Comparison of ENCODE assay signal across 11 cellular contexts in the genomic region with DNA sequence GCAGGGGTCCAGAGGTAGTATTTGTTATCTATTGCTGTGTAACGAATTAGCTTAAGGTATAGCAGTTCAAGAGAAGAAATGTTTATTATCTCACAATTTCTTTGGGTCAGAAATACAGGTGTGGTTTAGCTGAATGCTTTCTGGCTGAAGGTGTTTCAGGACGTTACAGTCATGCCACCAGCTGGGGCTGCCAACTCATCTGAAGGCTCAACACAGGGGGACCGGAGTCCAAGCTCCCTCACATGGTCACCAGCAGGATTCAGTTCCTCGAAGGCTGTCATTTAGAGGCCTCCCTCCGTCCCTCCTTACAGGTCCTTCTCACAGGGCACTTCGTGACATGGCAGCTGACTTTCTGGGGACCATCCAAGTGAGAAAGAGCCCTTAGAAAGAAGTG. TPM values are rescaled to one million over a fixed set of nuclear protein-coding genes. Genes with fewer than 3 reads are reported as not detected.
DNase-seq lines count a peak whose midpoint lies in the region; ATAC-seq and TF ChIP-seq lines count a peak whose summit lies in the region.
"Had no signal": no experiment of that assay in that cellular context is flagged by ENCODE, and none has a peak within 500 bp of the region (broad histone marks: within the 10 kb centered on the region; RNA-seq: fewer than 3 reads in every experiment).

No MANE protein-coding gene starts in this region.

- ATAC-seq in CD8-positive, alpha-beta T cell: no peak
- ATAC-seq in GM21515 (IDR thresholded peaks at IDR 0.05; ENCODE audit: unreplicated experiment): peak; percentile 15
- ATAC-seq in GM21381 (IDR thresholded peaks at IDR 0.05; ENCODE audit: unreplicated experiment): no peak

- H3K27me3 Mint-ChIP-seq in CD8-positive, alpha-beta T cell (ENCODE audit: low read depth): no peaks in the 10 kb centered on the region
- H3K27me3 Mint-ChIP-seq in immature natural killer cell (ENCODE audit: low read depth in 3 of 3): peaks cover 2 to 4% (median 2%) of the 10 kb centered on the region in 3 donors

- no peak for TF ChIP-seq CTCF in CD8-positive, alpha-beta T cell (IDR thresholded peaks at IDR 0.05)
- no peak for TF ChIP-seq CTCF in sigmoid colon (IDR thresholded peaks at IDR 0.05)

- no peak overlapping the region for H3K4me3 ChIP-seq in CD8-positive, alpha-beta T cell (ENCODE audit: low read depth, low read length)
- no peak overlapping the region for H3K4me3 ChIP-seq in sigmoid colon

- WGBS in sigmoid colon, 2 donors: 38 to 54% methylated on average over 6 of the region's 6 CpGs

- no peaks in the 10 kb centered on the region for H3K27me3 ChIP-seq in CD8-positive, alpha-beta T cell (ENCODE audit: insufficient read depth, low read length)
- H3K27me3 ChIP-seq in sigmoid colon: no peaks in the 10 kb centered on the region

- intact Hi-C loops in CD8-positive, alpha-beta T cell (cut with DNase I, micrococcal nuclease): no loop called here
- intact Hi-C loops in sigmoid colon (cut with DNase I): no loop called here

- CTCF ChIA-PET in CD8-positive, alpha-beta T cell (lab: Charles Lee): interaction anchor here (1.0 to 1.1 kb wide), 3 partner anchors 40 to 246 kb away, joined by 3 to 6 read pairs (median 5); no protein-coding TSS in a partner anchor

- no peaks in the 10 kb centered on the region for H3K9me3 ChIP-seq in CD8-positive, alpha-beta T cell (ENCODE audit: low read length)
- H3K9me3 ChIP-seq in sigmoid colon: no peaks in the 10 kb centered on the region

- POLR2A ChIA-PET in CD8-positive, alpha-beta T cell (lab: Charles Lee): no interaction called here

- H3K27ac ChIP-seq in CD8-positive, alpha-beta T cell (ENCODE audit: low read depth, low read length): no peak overlapping the region
- no peak overlapping the region for H3K27ac ChIP-seq in sigmoid colon

- H3K4me1 Mint-ChIP-seq in CD8-positive, alpha-beta T cell (ENCODE audit: low read depth): peaks cover 17% of the 10 kb centered on the region
- peaks cover 23 to 24% of the 10 kb centered on the region in 2 donors for H3K4me1 Mint-ChIP-seq in immature natural killer cell

- H3K4me1 ChIP-seq in CD8-positive, alpha-beta T cell (ENCODE audit: insufficient read depth, low read length): peaks cover 10% of the 10 kb centered on the region
- H3K4me1 ChIP-seq in sigmoid colon: no peaks in the 10 kb centered on the region

- no peak for TF ChIP-seq EP300 in sigmoid colon (IDR thresholded peaks at IDR 0.05)

- H3K27ac Mint-ChIP-seq in CD8-positive, alpha-beta T cell: peak overlapping the region; percentile 47
- H3K27ac Mint-ChIP-seq in immature natural killer cell: peak overlapping the region; percentile 85 to 96 (median 94)

- H3K36me3 ChIP-seq in CD8-positive, alpha-beta T cell (ENCODE audit: insufficient read depth, low read length): no peaks in the 10 kb centered on the region
- no peaks in the 10 kb centered on the region for H3K36me3 ChIP-seq in sigmoid colon

- TF ChIP-seq POLR2A in sigmoid colon (IDR thresholded peaks at IDR 0.05): no peak

- DNase-seq in CD8-positive, alpha-beta T cell: no peak
- DNase-seq in MV-4-11 (lab: John Stamatoyannopoulos, UW) (peak; percentile 33), immature natural killer cell (no peak), DMS 273 (lab: John Stamatoyannopoulos, UW; ENCODE audit: unreplicated experiment) (no peak), NAMALWA (ENCODE audit: low spot score) (no peak), sigmoid colon (no peak)
- DNase-seq: activated T-cell treated with anti-CD3 and anti-CD28 coated beads for 4 hours, NCI-H1436, occipital lobe had no signal

- H3K4me3 Mint-ChIP-seq in CD8-positive, alpha-beta T cell: no peak overlapping the region
- peak overlapping the region; percentile 75 to 88 (median 77) for H3K4me3 Mint-ChIP-seq in immature natural killer cell

- H3K36me3 Mint-ChIP-seq in CD8-positive, alpha-beta T cell: no peaks in the 10 kb centered on the region
- H3K36me3 Mint-ChIP-seq in immature natural killer cell: no peaks in the 10 kb centered on the region

- H3K9me3 Mint-ChIP-seq in CD8-positive, alpha-beta T cell: no peaks in the 10 kb centered on the region
- H3K9me3 Mint-ChIP-seq in immature natural killer cell: no peaks in the 10 kb centered on the region

RNA-seq across cellular contexts. Expression of gene SINHCAF, which starts 37.5 kb away (rescaled TPM):
- 100 to 1,000 TPM in 1 of 2 experiments, 10 to 100 TPM in 1; 93.7 to 108 TPM for total RNA-seq in CD8-positive, alpha-beta T cell
- polyA plus RNA-seq in immature natural killer cell (10 to 100 TPM; 36.8 to 45.7 (median 41.9) TPM), sigmoid colon (10 to 100 TPM; 31.1 to 53.9 (median 51.7) TPM)
- 10 to 100 TPM; 38.2 to 68.4 (median 51.8) TPM for total RNA-seq in sigmoid colon
